In the genomic region with DNA sequence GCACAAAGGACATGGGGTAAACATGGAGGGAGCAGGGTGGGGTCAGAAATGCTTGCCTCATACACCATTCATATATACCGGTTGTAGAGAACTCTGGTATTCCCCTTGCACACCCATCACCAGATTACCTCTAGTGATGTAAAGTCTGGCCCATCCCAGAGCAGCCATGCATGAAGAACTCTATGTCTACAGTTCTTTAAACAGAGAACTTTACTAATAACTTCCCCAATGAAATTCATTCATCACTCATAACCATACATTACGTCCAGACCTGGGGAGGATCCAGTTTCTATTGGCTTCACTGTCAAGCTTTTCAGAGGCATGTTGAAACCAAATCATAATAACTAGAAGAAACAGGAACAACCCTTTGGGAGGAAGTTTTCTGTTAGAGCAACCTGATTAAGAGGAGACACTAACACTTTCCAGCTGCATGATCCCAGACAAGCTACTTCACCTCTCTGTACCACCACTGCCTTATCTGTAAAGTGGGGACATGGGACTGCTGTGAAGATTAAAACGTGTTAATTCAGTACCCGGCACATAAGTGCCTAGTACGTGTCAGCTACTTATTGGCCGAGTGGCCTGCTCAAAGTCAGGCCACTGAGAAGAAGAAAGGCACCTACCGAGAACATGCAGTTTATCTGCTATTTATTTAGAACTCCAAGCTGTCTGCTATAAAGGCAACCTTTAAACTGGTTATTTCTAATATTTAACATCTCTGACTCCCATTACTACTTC, we compare ENCODE assay signal across 12 cellular contexts.
DNase-seq lines count a peak whose midpoint lies in the region; ATAC-seq lines count a peak whose summit lies in the region.
"Had no signal": no experiment of that assay in that cellular context is flagged by ENCODE, and none has a peak within 500 bp of the region (broad histone marks: within the 10 kb centered on the region; RNA-seq: fewer than 3 reads in every experiment).

No MANE protein-coding gene starts in this region.

- peaks cover 16% of the 10 kb centered on the region for H3K4me1 Mint-ChIP-seq in memory B cell
- H3K4me1 Mint-ChIP-seq: activated CD4-positive, alpha-beta T cell treated with anti-CD3 and anti-CD28 coated beads, Interleukin-2, amount 10 ng/mL, durations not matched to agents 7 days and 5 days; nephron progenitor cell had no signal

- H3K36me3 Mint-ChIP-seq in memory B cell: no peaks in the 10 kb centered on the region

- H3K27ac Mint-ChIP-seq in memory B cell: peak overlapping the region; percentile 83
- H3K27ac Mint-ChIP-seq: activated CD4-positive, alpha-beta T cell treated with anti-CD3 and anti-CD28 coated beads, Interleukin-2, amount 10 ng/mL, durations not matched to agents 7 days and 5 days; nephron progenitor cell had no signal

- H3K4me1 ChIP-seq in effector memory CD4-positive, alpha-beta T cell (ENCODE audit: control insufficient read depth, insufficient read depth, low read length, poor library complexity, severe bottlenecking): no peaks in the 10 kb centered on the region
- H3K4me1 ChIP-seq: heart left ventricle had no signal

- peaks cover 6% of the 10 kb centered on the region for H3K27me3 Mint-ChIP-seq in memory B cell
- H3K27me3 Mint-ChIP-seq: activated CD4-positive, alpha-beta T cell treated with anti-CD3 and anti-CD28 coated beads, Interleukin-2, amount 10 ng/mL, durations not matched to agents 7 days and 5 days had no signal

- H3K27ac ChIP-seq in effector memory CD4-positive, alpha-beta T cell (ENCODE audit: insufficient read depth, low read length, poor library complexity, severe bottlenecking): no peak overlapping the region
- H3K27ac ChIP-seq: heart left ventricle had no signal

- no peaks in the 10 kb centered on the region for H3K9me3 Mint-ChIP-seq in memory B cell

- H3K36me3 ChIP-seq in effector memory CD4-positive, alpha-beta T cell (ENCODE audit: control insufficient read depth, insufficient read depth, low read length): no peaks in the 10 kb centered on the region
- H3K36me3 ChIP-seq: heart left ventricle had no signal

- DNase-seq in memory B cell (ENCODE audit: low spot score in 2 of 2) (peak; percentile 32 to 53), superior temporal gyrus (ENCODE audit: extremely low spot score) (no peak), NCI-H345 treated with DMSO at 0.1 percent for 48 hours (lab: John Stamatoyannopoulos, UW; ENCODE audit: unreplicated experiment) (no peak), SHP77 treated with DMSO at 0.1 percent for 48 hours (lab: John Stamatoyannopoulos, UW) (no peak)
- DNase-seq in effector memory CD4-positive, alpha-beta T cell: no peak
- DNase-seq: activated CD4-positive, alpha-beta T cell treated with anti-CD3 and anti-CD28 coated beads, Interleukin-2, amount 10 ng/mL, durations not matched to agents 7 days and 5 days; heart left ventricle; NCI-H526 treated with DMSO at 0.1 percent for 48 hours; nephron progenitor cell had no signal

- no peaks in the 10 kb centered on the region for H3K9me3 ChIP-seq in effector memory CD4-positive, alpha-beta T cell (ENCODE audit: control insufficient read depth, low read length)

- ATAC-seq in GM19025 (IDR thresholded peaks at IDR 0.05; ENCODE audit: low read depth, unreplicated experiment) (peak; percentile 80), HG02588 (IDR thresholded peaks at IDR 0.05; ENCODE audit: unreplicated experiment) (peak; percentile 86), HG03469 (IDR thresholded peaks at IDR 0.05; ENCODE audit: unreplicated experiment) (peak; percentile 85), memory B cell (ENCODE audit: low read depth) (peak; percentile 94)
- ATAC-seq: heart left ventricle had no signal

- no peaks in the 10 kb centered on the region for H3K27me3 ChIP-seq in effector memory CD4-positive, alpha-beta T cell (replicated peaks; ENCODE audit: control insufficient read depth, insufficient read depth, low read length, poor library complexity, severe bottlenecking)

- H3K4me3 ChIP-seq in effector memory CD4-positive, alpha-beta T cell (ENCODE audit: insufficient read depth, low read depth, low read length, poor library complexity, severe bottlenecking): no peak overlapping the region
- H3K4me3 ChIP-seq: heart left ventricle had no signal

- no peak overlapping the region for H3K4me3 Mint-ChIP-seq in memory B cell
- H3K4me3 Mint-ChIP-seq: activated CD4-positive, alpha-beta T cell treated with anti-CD3 and anti-CD28 coated beads, Interleukin-2, amount 10 ng/mL, durations not matched to agents 7 days and 5 days; nephron progenitor cell had no signal

Comparison
In these comparisons a context has a peak if more than half of its experiments do, and no peak if none do; other contexts are left out.
1. DNase-seq: peak in memory B cell (2 of 2); none in superior temporal gyrus (single experiment), effector memory CD4-positive, alpha-beta T cell (0 of 3), NCI-H345 treated with DMSO at 0.1 percent for 48 hours (single experiment) and SHP77 treated with DMSO at 0.1 percent for 48 hours (single experiment).
2. Peak in every context shown above with its lines, with median percentiles within 50 percentile points of each other: ATAC-seq.